Comparison of ENCODE assay signal across 1 cellular context in the genomic region with DNA sequence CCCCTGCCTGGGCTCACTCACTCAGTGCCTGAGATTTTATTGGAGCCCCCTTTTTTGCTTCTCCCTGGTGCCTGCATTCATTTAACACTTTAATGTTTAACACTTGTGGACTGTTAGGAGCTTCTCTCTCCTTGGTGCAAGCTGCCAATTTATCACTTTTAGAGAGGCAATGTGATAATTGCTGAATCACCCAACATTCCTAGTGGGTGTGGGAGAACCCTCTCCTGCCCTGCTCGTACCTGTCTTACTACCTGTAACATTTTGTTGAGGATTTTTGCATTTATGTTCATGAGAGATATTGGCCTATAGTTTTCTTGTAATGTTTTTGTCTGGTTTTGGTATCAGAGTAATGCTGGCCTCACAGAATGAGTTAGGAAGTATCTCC.
TF ChIP-seq lines count a peak whose summit lies in the region.

No MANE protein-coding gene starts in this region.

TF ChIP-seq in HCT116, 20 proteins besides CTCF, POLR2A, EP300 and RAD21:
- TF ChIP-seq SIN3A (IDR thresholded peaks at IDR 0.05; ENCODE audit: low read depth), result no peak
- 0 out of 2 replicates have a peak, but pooled peaks have one; percentile 14 for TF ChIP-seq CBX3 (IDR thresholded peaks at IDR 0.05; ENCODE audit: low read depth)
TF ChIP-seq in HCT116: peak in this region for 1.
